In the genomic region with DNA sequence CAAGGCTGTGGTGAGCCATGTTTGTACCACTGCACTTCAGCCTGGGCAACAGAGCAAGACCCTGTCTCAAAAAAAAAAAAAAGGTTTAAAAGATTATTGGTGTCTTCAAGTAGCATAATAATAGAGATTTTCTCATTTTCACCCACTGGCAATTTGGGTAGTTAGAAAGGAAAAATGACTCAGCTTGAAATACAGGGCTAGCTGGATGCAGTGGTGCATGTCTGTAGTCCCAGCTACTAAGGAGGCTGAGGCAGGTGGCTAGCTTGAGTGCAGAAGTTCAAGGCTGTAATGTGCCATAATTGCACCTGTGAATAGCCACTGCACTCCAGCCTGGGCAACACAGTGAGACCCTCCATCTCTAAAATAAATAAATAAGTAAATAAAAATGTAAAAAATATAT, we compare ENCODE assay signal across 15 cellular contexts.
DNase-seq lines count a peak whose midpoint lies in the region; ATAC-seq, FAIRE-seq and TF ChIP-seq lines count a peak whose summit lies in the region.
"Had no signal": no experiment of that assay in that cellular context is flagged by ENCODE, and none has a peak within 500 bp of the region (broad histone marks: within the 10 kb centered on the region; RNA-seq: fewer than 3 reads in every experiment).

No MANE protein-coding gene starts in this region.

- POLR2A ChIA-PET in GM12878 (lab: Charles Lee) = interaction anchor here (0.7 to 4.5 kb wide), 7 partner anchors 8 to 212 kb away, joined by 3 to 23 read pairs (median 5); partner anchors contain the start of gene ARRDC3

- peaks cover 11% of the 10 kb centered on the region for H3K4me1 ChIP-seq in GM12878 (ENCODE audit: control insufficient read depth, insufficient read depth, low read length)
- H3K4me1 ChIP-seq: upper lobe of right lung had no signal

- peak; percentile 77 for FAIRE-seq in GM12878 (lab: Jason Lieb, UNC)

- RAD21 ChIA-PET in GM12878 (lab: Charles Lee; ENCODE audit: unreplicated experiment) = interaction anchor here (0.8 to 2.3 kb wide), 6 partner anchors 8 to 174 kb away, joined by 3 to 19 read pairs (median 4); partner anchors contain the start of gene ARRDC3

- CTCF ChIA-PET in GM12878 (lab: Yijun Ruan, JAX) = interaction anchor here (0.8 to 1.5 kb wide), 5 partner anchors 8 to 113 kb away, joined by 3 to 6 read pairs (median 4); partner anchors contain the start of gene ARRDC3

- H3K4me3 Mint-ChIP-seq in T-helper 17 cell = no peak overlapping the region
- H3K4me3 Mint-ChIP-seq: activated naive CD4-positive, alpha-beta T cell treated with anti-CD3 and anti-CD28 coated beads for 36 hours; CD4-positive, alpha-beta memory T cell; nephron progenitor cell had no signal

- peaks cover 7% of the 10 kb centered on the region for H3K4me1 Mint-ChIP-seq in T-helper 17 cell

- no peak overlapping the region for H3K27ac ChIP-seq in GM12878 (ENCODE audit: control insufficient read depth, insufficient read depth)
- H3K27ac ChIP-seq: skin epidermis, upper lobe of right lung had no signal

- H3K36me3 Mint-ChIP-seq in T-helper 17 cell (ENCODE audit: low read depth) = no peaks in the 10 kb centered on the region
- H3K36me3 Mint-ChIP-seq: CD4-positive, alpha-beta memory T cell had no signal

- TF ChIP-seq POLR2A in GM12878 (IDR thresholded peaks at IDR 0.05; ENCODE audit: low read depth, low read length) = no peak

- no peak overlapping the region for H3K27ac Mint-ChIP-seq in T-helper 17 cell
- H3K27ac Mint-ChIP-seq: activated naive CD4-positive, alpha-beta T cell treated with anti-CD3 and anti-CD28 coated beads for 36 hours; CD4-positive, alpha-beta memory T cell; nephron progenitor cell had no signal

- no peaks in the 10 kb centered on the region; the same call in 2 of the 3 replicates for H3K9me3 ChIP-seq in GM12878 (replicated peaks; ENCODE audit: control insufficient read depth, insufficient read depth, low read length)
- no peaks in the 10 kb centered on the region for H3K9me3 ChIP-seq in T-helper 17 cell (ENCODE audit: control insufficient read depth, low read length, poor library complexity, severe bottlenecking)
- H3K9me3 ChIP-seq: upper lobe of right lung had no signal

- peak in 1 of 2 experiments; percentile 27; a peak in 1 of 4 replicates for TF ChIP-seq EP300 in GM12878 (IDR thresholded peaks at IDR 0.05; ENCODE audit: borderline replicate concordance in 1 of 2, control insufficient read depth in 1 of 2, low read depth in 2 of 2, low read length in 2 of 2)

- no peak overlapping the region for H3K9ac ChIP-seq in GM12878 (ENCODE audit: control insufficient read depth, insufficient read depth, low read length)

- H3K4me3 ChIP-seq in GM12878 = no peak overlapping the region
- H3K4me3 ChIP-seq: skin epidermis, upper lobe of right lung had no signal

- BruUV-seq in GM12878 (replicated peaks; lab: Mats Ljungman, UMichigan) = no TSS peak

- in situ Hi-C loops in GM12878 (cut with MboI) = no loop called here

- H3K4me2 ChIP-seq in GM12878 (ENCODE audit: control insufficient read depth, insufficient read depth) = no peak overlapping the region

- no peak overlapping the region for H2AFZ ChIP-seq in GM12878 (ENCODE audit: control insufficient read depth, low read depth, low read length)

- SMC1A ChIA-PET in GM12878 (lab: Charles Lee; ENCODE audit: uncharacterized antibody, unreplicated experiment) = interaction anchor here (0.6 to 3.4 kb wide), 8 partner anchors 9 to 147 kb away, joined by 3 to 18 read pairs (median 5); partner anchors contain the start of gene ARRDC3

- H3K36me3 ChIP-seq in GM12878 (ENCODE audit: control insufficient read depth in 2 of 2, insufficient read depth in 2 of 2, low read length in 1 of 2) = no peaks in the 10 kb centered on the region
- H3K36me3 ChIP-seq: upper lobe of right lung had no signal

- intact Hi-C loops in GM12878 (cut with micrococcal nuclease; ENCODE audit: unreplicated experiment) = loop anchor here (2.0 kb wide), 1 partner anchor 109 kb away; no protein-coding TSS in a partner anchor

- H3K79me2 ChIP-seq in GM12878 (ENCODE audit: control insufficient read depth, insufficient read depth, low read length) = no peaks in the 10 kb centered on the region

- ATAC-seq in GM18909 (IDR thresholded peaks at IDR 0.05; ENCODE audit: poor library complexity, unreplicated experiment) = peak; percentile 62
- ATAC-seq in GM21737 (IDR thresholded peaks at IDR 0.05; ENCODE audit: unreplicated experiment) = peak; percentile 60
- ATAC-seq in HG03135 (IDR thresholded peaks at IDR 0.05; ENCODE audit: unreplicated experiment) = peak; percentile 61
- ATAC-seq in GM12878 = peak; percentile 83
- ATAC-seq in T-helper 17 cell = no peak
- ATAC-seq: upper lobe of right lung had no signal

- H3K27me3 Mint-ChIP-seq in T-helper 17 cell = no peaks in the 10 kb centered on the region
- H3K27me3 Mint-ChIP-seq: CD4-positive, alpha-beta memory T cell had no signal

- no peaks in the 10 kb centered on the region for H4K20me1 ChIP-seq in GM12878 (ENCODE audit: control insufficient read depth, insufficient read depth)

- DNase-seq in GM12878 (ENCODE audit: low read depth, low spot score) (peak; percentile 76), DMS153 treated with DMSO at 0.1 percent for 48 hours (lab: John Stamatoyannopoulos, UW; ENCODE audit: unreplicated experiment) (no peak), dermis blood vessel endothelial cell (no peak), T-helper 17 cell (no peak)
- no peak for DNase-seq in activated CD4-positive, alpha-beta T cell treated with anti-CD3 and anti-CD28 coated beads, Interleukin-2, amount 50 U/mL, for 4 hours
- DNase-seq: activated naive CD4-positive, alpha-beta T cell treated with anti-CD3 and anti-CD28 coated beads for 36 hours; CD4-positive, alpha-beta memory T cell; NCI-H1092 treated with DMSO at 0.1 percent for 48 hours; NCI-H69; nephron progenitor cell; upper lobe of right lung had no signal

- no peak for TF ChIP-seq CTCF in GM12878 (IDR thresholded peaks at IDR 0.05 in 2 of 3, conservative IDR thresholded peaks at IDR 0.05 in 1 of 3; ENCODE audit: control insufficient read depth in 2 of 3, extremely low read depth in 1 of 3, insufficient read depth in 1 of 3, low read depth in 3 of 3, low read length in 3 of 3)

- TF ChIP-seq RAD21 in GM12878 (IDR thresholded peaks at IDR 0.05; ENCODE audit: insufficient read depth, low read depth, low read length) = no peak

- H3K27me3 ChIP-seq in GM12878 (replicated peaks in 1 of 2; ENCODE audit: control insufficient read depth in 2 of 2, insufficient read depth in 2 of 2, low read length in 1 of 2) = no peaks in the 10 kb centered on the region; a peak in 2 of 4 replicates
- H3K27me3 ChIP-seq: upper lobe of right lung had no signal

TF ChIP-seq in GM12878, 131 proteins besides CTCF, POLR2A, EP300 and RAD21 (continues in another document):
- TF ChIP-seq E2F8 (IDR thresholded peaks at IDR 0.05; ENCODE audit: low read depth, partially characterized antibody) (no peak), EZH2 (IDR thresholded peaks at IDR 0.05; ENCODE audit: borderline replicate concordance, control insufficient read depth, low read depth, low read length) (no peak), MYC (IDR thresholded peaks at IDR 0.05; ENCODE audit: insufficient read depth, insufficient read length, insufficient replicate concordance, low read length, severe bottlenecking) (no peak), TARDBP (IDR thresholded peaks at IDR 0.05; ENCODE audit: borderline replicate concordance) (no peak), IKZF2 (IDR thresholded peaks at IDR 0.05) (peak in 1 of 2 experiments; percentile 25; a peak in 1 of 4 replicates), TAF1 (IDR thresholded peaks at IDR 0.05; ENCODE audit: borderline replicate concordance, low read depth, low read length) (no peak), CBX5 (IDR thresholded peaks at IDR 0.05; ENCODE audit: low read depth) (no peak), KDM1A (IDR thresholded peaks at IDR 0.05; ENCODE audit: borderline replicate concordance) (no peak), STAT1 (conservative IDR thresholded peaks at IDR 0.05) (no peak), YY1 (IDR thresholded peaks at IDR 0.05; ENCODE audit: low read depth, low read length) (no peak)
- TF ChIP-seq, protein P1, sequence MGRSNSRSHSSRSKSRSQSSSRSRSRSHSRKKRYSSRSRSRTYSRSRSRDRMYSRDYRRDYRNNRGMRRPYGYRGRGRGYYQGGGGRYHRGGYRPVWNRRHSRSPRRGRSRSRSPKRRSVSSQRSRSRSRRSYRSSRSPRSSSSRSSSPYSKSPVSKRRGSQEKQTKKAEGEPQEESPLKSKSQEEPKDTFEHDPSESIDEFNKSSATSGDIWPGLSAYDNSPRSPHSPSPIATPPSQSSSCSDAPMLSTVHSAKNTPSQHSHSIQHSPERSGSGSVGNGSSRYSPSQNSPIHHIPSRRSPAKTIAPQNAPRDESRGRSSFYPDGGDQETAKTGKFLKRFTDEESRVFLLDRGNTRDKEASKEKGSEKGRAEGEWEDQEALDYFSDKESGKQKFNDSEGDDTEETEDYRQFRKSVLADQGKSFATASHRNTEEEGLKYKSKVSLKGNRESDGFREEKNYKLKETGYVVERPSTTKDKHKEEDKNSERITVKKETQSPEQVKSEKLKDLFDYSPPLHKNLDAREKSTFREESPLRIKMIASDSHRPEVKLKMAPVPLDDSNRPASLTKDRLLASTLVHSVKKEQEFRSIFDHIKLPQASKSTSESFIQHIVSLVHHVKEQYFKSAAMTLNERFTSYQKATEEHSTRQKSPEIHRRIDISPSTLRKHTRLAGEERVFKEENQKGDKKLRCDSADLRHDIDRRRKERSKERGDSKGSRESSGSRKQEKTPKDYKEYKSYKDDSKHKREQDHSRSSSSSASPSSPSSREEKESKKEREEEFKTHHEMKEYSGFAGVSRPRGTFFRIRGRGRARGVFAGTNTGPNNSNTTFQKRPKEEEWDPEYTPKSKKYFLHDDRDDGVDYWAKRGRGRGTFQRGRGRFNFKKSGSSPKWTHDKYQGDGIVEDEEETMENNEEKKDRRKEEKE (IDR thresholded peaks at IDR 0.05) = no peak
